Comparison of ENCODE assay signal across 8 cellular contexts in the genomic region with DNA sequence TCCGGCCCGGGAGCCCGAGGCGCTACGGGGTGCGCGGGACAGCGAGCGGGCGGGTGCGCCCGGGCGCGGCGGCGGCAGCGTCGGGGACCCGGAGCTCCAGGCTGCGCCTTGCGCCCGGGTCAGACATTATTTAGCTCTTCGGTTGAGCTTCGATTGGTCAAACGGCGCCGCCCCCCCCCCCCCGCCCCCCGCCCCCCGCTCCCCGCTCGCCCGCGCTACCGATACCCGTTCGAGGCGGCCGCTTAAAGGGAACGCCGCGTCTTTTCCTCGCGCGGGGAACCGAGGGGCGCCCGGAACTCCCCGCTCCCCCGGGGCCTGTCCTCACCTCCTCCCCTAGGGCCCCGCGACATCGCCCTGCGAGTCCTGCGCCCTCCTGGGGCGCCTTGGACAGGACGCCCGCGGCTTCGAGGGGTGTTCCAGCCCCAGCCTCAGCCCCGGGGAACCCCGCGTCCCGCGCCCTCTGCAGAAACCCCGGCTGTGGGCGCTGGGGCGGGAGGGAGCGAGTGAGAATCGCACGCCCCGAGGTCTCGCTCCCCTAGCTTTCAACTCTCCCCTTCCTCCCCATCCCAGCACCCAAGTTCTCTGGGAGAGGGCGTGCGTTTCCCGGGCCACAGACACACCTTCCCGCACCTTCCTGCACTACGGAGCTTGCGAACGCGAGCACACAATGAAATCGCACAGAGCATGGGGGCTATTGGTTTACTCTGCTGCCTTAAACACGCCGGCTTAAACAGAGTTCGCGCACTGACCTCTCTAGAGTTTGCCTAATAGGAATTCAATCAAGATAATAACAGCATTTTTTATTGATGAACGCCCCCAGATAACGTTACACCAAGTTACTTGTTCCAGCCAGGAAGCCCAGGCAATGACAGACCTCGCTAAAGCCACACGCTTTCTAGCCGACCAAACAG. TPM values are rescaled to one million over a fixed set of nuclear protein-coding genes. Genes with fewer than 3 reads are reported as not detected.
A peak's percentile ranks its signal among the peaks of the same experiment; 100 is the strongest.
DNase-seq lines count a peak whose midpoint lies in the region; ATAC-seq and TF ChIP-seq lines count a peak whose summit lies in the region.

A gene (minus strand): TSS at position 105 of the 911 bp plus-strand sequence. CDS start 41,891 bp downstream, outside the sequence.

- no peaks in the 10 kb centered on the region for H3K27me3 ChIP-seq in testis

- H3K4me1 Mint-ChIP-seq in central memory CD8-positive, alpha-beta T cell, result peaks cover 25% of the 10 kb centered on the region

- DNase-seq in AG20443 (ENCODE audit: low spot score), result peak; percentile 84
- peak; percentile 71 for DNase-seq in NCI-H69 (lab: John Stamatoyannopoulos, UW)
- DNase-seq in central memory CD8-positive, alpha-beta T cell (ENCODE audit: low spot score in 2 of 2), result no peak
- peak; percentile 42 for DNase-seq in left lobe of liver (ENCODE audit: low spot score)
- DNase-seq in testis, result peak; percentile 20
- DNase-seq in SKM-1 treated with dmso at 0.1 percent for 144 hours (lab: John Stamatoyannopoulos, UW; ENCODE audit: unreplicated experiment), result no peak
- DNase-seq in SHP77 treated with DMSO at 0.1 percent for 48 hours (lab: John Stamatoyannopoulos, UW), result no peak

- WGBS in testis, 2 donors, result 0% methylated on average over 32 to 64 of the region's 91 CpGs

- H3K9me3 ChIP-seq in testis, result no peaks in the 10 kb centered on the region

- ATAC-seq in GM18909 (IDR thresholded peaks at IDR 0.05; ENCODE audit: poor library complexity, unreplicated experiment) (peak; percentile 34), left lobe of liver (peak; percentile 60)
- ATAC-seq in central memory CD8-positive, alpha-beta T cell (replicated peaks; ENCODE audit: extremely low read depth, poor library complexity, severe bottlenecking), result no peak

- H3K4me3 Mint-ChIP-seq in central memory CD8-positive, alpha-beta T cell, result peak within 1 kb of the TSS; percentile 74

- intact Hi-C loops in testis (cut with DNase I; ENCODE audit: low total_unique reads), result no loop called here

- H3K27me3 Mint-ChIP-seq in central memory CD8-positive, alpha-beta T cell, result peaks cover 92% of the 10 kb centered on the region

- no peaks in the 10 kb centered on the region for H3K36me3 ChIP-seq in testis (ENCODE audit: low read depth, missing control alignments)

- TF ChIP-seq CTCF in testis (IDR thresholded peaks at IDR 0.05), result no peak

- no peak within 1 kb of the TSS for H3K27ac ChIP-seq in testis

- peaks cover 22% of the 10 kb centered on the region for H3K4me1 ChIP-seq in testis

- H3K4me3 ChIP-seq in testis, result peak within 1 kb of the TSS; percentile 40 to 47

- no peak for TF ChIP-seq POLR2A in testis (IDR thresholded peaks at IDR 0.05)

- H3K27ac Mint-ChIP-seq in central memory CD8-positive, alpha-beta T cell (ENCODE audit: low read depth), result peak within 1 kb of the TSS; percentile 37

- H3K9me3 Mint-ChIP-seq in central memory CD8-positive, alpha-beta T cell, result no peaks in the 10 kb centered on the region

- peaks cover 3% of the 10 kb centered on the region for H3K36me3 Mint-ChIP-seq in central memory CD8-positive, alpha-beta T cell (ENCODE audit: insufficient read depth)

RNA-seq across cellular contexts. Expression of the gene that starts here (rescaled TPM):
- total RNA-seq in left lobe of liver, result 0.05 TPM
- total RNA-seq in testis, result under 1 TPM; 0.62 to 0.87 TPM
- polyA plus RNA-seq in testis (ENCODE audit: insufficient read depth, low read depth, low replicate concordance), result 1.1 TPM

Comparison
In these comparisons a context has a peak if more than half of its experiments do, and no peak if none do; other contexts are left out.
1. Peak in DNase-seq and ATAC-seq in left lobe of liver; RNA of the gene not detected or under 1 TPM.
2. DNase-seq: peak in AG20443 (single experiment), NCI-H69 (single experiment) and testis (single experiment); none in central memory CD8-positive, alpha-beta T cell (0 of 2), SKM-1 treated with dmso at 0.1 percent for 144 hours (single experiment) and SHP77 treated with DMSO at 0.1 percent for 48 hours (single experiment).